ENCODE assay signal across 1 cellular context in genomic region chr20:34292496-34292895, GRCh38.
A peak's percentile ranks its signal among the peaks of the same experiment; 100 is the strongest.
TF ChIP-seq lines count a peak whose summit lies in the region.

No MANE protein-coding gene starts in this region.

TF ChIP-seq in HepG2, 621 proteins besides CTCF, POLR2A, EP300 and RAD21:
- TF ChIP-seq ZNF713 (CRISPR knock-in tag; IDR thresholded peaks at IDR 0.05) (0 out of 2 replicates have a peak, but pooled peaks have one; percentile 50), ZNF629 (CRISPR knock-in tag; conservative IDR thresholded peaks at IDR 0.05) (peak; percentile 87), ZNF768 (CRISPR knock-in tag; IDR thresholded peaks at IDR 0.05) (peak; percentile 79), ZMYM3 (CRISPR knock-in tag; IDR thresholded peaks at IDR 0.05) (peak; percentile 23; the same call in 1 of the 2 replicates), ZBTB2 (CRISPR knock-in tag; IDR thresholded peaks at IDR 0.05; ENCODE audit: low read depth) (no peak), ZNF775 (CRISPR knock-in tag; IDR thresholded peaks at IDR 0.05; ENCODE audit: borderline replicate concordance) (no peak), ZBTB25 (CRISPR knock-in tag; IDR thresholded peaks at IDR 0.05) (no peak)
